In the genomic region with DNA sequence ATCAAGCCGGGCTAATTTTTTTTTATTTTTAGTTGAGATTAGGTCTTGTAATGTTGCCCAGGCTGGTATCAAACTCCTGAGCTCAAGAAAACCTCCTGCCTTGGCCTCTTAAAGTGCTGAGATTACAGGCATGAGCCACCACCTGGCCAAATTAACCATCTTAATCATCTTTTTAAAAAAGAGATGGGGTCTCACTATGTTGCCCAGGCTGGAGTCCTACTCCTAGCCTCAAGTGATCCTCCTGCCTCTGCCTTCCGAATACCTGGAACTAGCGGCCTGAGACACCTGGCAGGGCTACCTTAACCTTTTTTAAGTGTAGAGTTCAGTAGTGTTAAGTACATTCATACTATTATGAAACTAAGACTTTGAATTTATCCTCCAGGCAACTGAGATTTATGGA, we compare ENCODE assay signal across 17 cellular contexts. TPM values are rescaled to one million over a fixed set of nuclear protein-coding genes. Genes with fewer than 3 reads are reported as not detected.
DNase-seq lines count a peak whose midpoint lies in the region; ATAC-seq, FAIRE-seq and TF ChIP-seq lines count a peak whose summit lies in the region.
"Had no signal": no experiment of that assay in that cellular context is flagged by ENCODE, and none has a peak within 500 bp of the region (broad histone marks: within the 10 kb centered on the region; RNA-seq: fewer than 3 reads in every experiment).

No MANE protein-coding gene starts in this region.

- H3K4me3 Mint-ChIP-seq in activated CD4-positive, alpha-beta memory T cell treated with anti-CD3 and anti-CD28 coated beads for 36 hours, result no peak overlapping the region
- H3K4me3 Mint-ChIP-seq in memory B cell, result peak overlapping the region; percentile 72

- H3K27me3 ChIP-seq in HepG2 (ENCODE audit: control insufficient read depth in 1 of 2, insufficient read depth in 2 of 2, low read length in 2 of 2) (no peaks in the 10 kb centered on the region; a peak in 1 of 5 replicates), right lobe of liver (no peaks in the 10 kb centered on the region), SK-N-SH (ENCODE audit: insufficient read depth) (no peaks in the 10 kb centered on the region)

- no peak for ATAC-seq in HepG2
- no peak for ATAC-seq in right lobe of liver
- ATAC-seq in memory B cell (ENCODE audit: low read depth), result no peak
- ATAC-seq in HG03571 (IDR thresholded peaks at IDR 0.05; ENCODE audit: unreplicated experiment), result no peak
- no peak for ATAC-seq in HG02884 (IDR thresholded peaks at IDR 0.05; ENCODE audit: unreplicated experiment)
- ATAC-seq: gastroesophageal sphincter, left ventricle myocardium superior had no signal

- CTCF ChIA-PET in HepG2 (lab: Yijun Ruan, JAX; ENCODE audit: low intra/inter-chr PET ratio, low total read pairs) (no interaction called here), SK-N-SH (lab: Yijun Ruan, JAX) (interaction anchor here (1.0 kb wide), 1 partner anchor 20 kb away, joined by 4 read pairs; no protein-coding TSS in a partner anchor)
- CTCF ChIA-PET in activated CD4-positive, alpha-beta memory T cell treated with anti-CD3 and anti-CD28 coated beads for 36 hours (lab: Charles Lee), result interaction anchor here (1.3 to 1.7 kb wide), 3 partner anchors 68 to 136 kb away, joined by 5 to 9 read pairs (median 6); no protein-coding TSS in a partner anchor

- intact Hi-C loops in HepG2 (cut with micrococcal nuclease; ENCODE audit: unreplicated experiment) (no loop called here), right lobe of liver (cut with DNase I) (no loop called here)
- intact Hi-C loops in activated CD4-positive, alpha-beta memory T cell treated with anti-CD3 and anti-CD28 coated beads for 36 hours (cut with micrococcal nuclease), result loop anchor here (2.0 kb wide), 2 partner anchors 127 to 213 kb away; no protein-coding TSS in a partner anchor

- H3K4me2 ChIP-seq in HepG2 (ENCODE audit: low read depth, low read length) (no peak overlapping the region), SK-N-SH (no peak overlapping the region)

- in situ Hi-C loops in HepG2 (cut with HindIII; ENCODE audit: extremely low pct_ligation_motif_present, low pct_unique_long_range_greater_than_20kb), result loop anchor here (5.0 kb wide), 1 partner anchor 80 kb away; the partner anchor contains the start of gene LRBA

- no peak for DNase-seq in HepG2 (ENCODE audit: low spot score)
- DNase-seq in right lobe of liver, result no peak
- no peak for DNase-seq in activated CD4-positive, alpha-beta memory T cell treated with anti-CD3 and anti-CD28 coated beads for 36 hours
- no peak for DNase-seq in memory B cell (ENCODE audit: low spot score in 2 of 2)
- DNase-seq in GF-D8 (lab: John Stamatoyannopoulos, UW), result no peak
- DNase-seq in SK-N-SH, result no peak
- DNase-seq: activated CD4-positive, alpha-beta T cell treated with anti-CD3 and anti-CD28 coated beads for 1 hour; GM23248; left ventricle myocardium superior; NCI-H1436 treated with DMSO at 0.1 percent for 48 hours; NCI-H345; stimulated activated CD4-positive, alpha-beta T cell treated with anti-CD3 and anti-CD28 coated beads, Interleukin-15, amount 100 ng/mL, for 24 hours had no signal

- H3K9ac ChIP-seq in HepG2 (ENCODE audit: insufficient read depth, low read depth, low read length) (no peak overlapping the region), SK-N-SH (no peak overlapping the region)
- H3K9ac ChIP-seq: GM23248 had no signal

- peaks cover 37% of the 10 kb centered on the region for H3K36me3 Mint-ChIP-seq in activated CD4-positive, alpha-beta memory T cell treated with anti-CD3 and anti-CD28 coated beads for 36 hours
- H3K36me3 Mint-ChIP-seq in memory B cell, result peaks cover 16% of the 10 kb centered on the region

- no peak for FAIRE-seq in HepG2 (lab: Jason Lieb, UNC)
- FAIRE-seq: D721Med had no signal

- H3K9me3 Mint-ChIP-seq in activated CD4-positive, alpha-beta memory T cell treated with anti-CD3 and anti-CD28 coated beads for 36 hours, result no peaks in the 10 kb centered on the region
- H3K9me3 Mint-ChIP-seq in memory B cell, result peaks cover 2% of the 10 kb centered on the region
- H3K9me3 Mint-ChIP-seq: brain had no signal

- no peak for TF ChIP-seq RAD21 in HepG2 (CRISPR knock-in tag; IDR thresholded peaks at IDR 0.05)
- TF ChIP-seq RAD21 in SK-N-SH (IDR thresholded peaks at IDR 0.05; ENCODE audit: low read length), result no peak

- H3K27me3 Mint-ChIP-seq in activated CD4-positive, alpha-beta memory T cell treated with anti-CD3 and anti-CD28 coated beads for 36 hours, result no peaks in the 10 kb centered on the region
- peaks cover 2% of the 10 kb centered on the region for H3K27me3 Mint-ChIP-seq in memory B cell

- TF ChIP-seq CTCF in HepG2 (CRISPR knock-in tag; IDR thresholded peaks at IDR 0.05), result no peak
- no peak for TF ChIP-seq CTCF in right lobe of liver (IDR thresholded peaks at IDR 0.05)
- no peak for TF ChIP-seq CTCF in SK-N-SH (IDR thresholded peaks at IDR 0.05)

- TF ChIP-seq POLR2A in HepG2 (IDR thresholded peaks at IDR 0.05; ENCODE audit: insufficient read depth in 1 of 2, low read depth in 2 of 2, low read length in 2 of 2) (no peak), right lobe of liver (IDR thresholded peaks at IDR 0.05) (no peak)

- H3K9me2 ChIP-seq in SK-N-SH, result no peaks in the 10 kb centered on the region

- H3F3A ChIP-seq in SK-N-SH (replicated peaks; ENCODE audit: insufficient read depth), result peaks cover 9% of the 10 kb centered on the region

- H3K27ac Mint-ChIP-seq in activated CD4-positive, alpha-beta memory T cell treated with anti-CD3 and anti-CD28 coated beads for 36 hours, result peak overlapping the region; percentile 100
- peak overlapping the region; percentile 96 for H3K27ac Mint-ChIP-seq in memory B cell
- H3K27ac Mint-ChIP-seq: brain had no signal

- H3K4me3 ChIP-seq in HepG2 (replicated peaks in 1 of 3; ENCODE audit: insufficient read depth in 1 of 3, low read depth in 2 of 3, low read length in 3 of 3) (no peak overlapping the region), right lobe of liver (no peak overlapping the region), SK-N-SH (ENCODE audit: low read depth in 2 of 2, low read length in 1 of 2) (no peak overlapping the region)
- H3K4me3 ChIP-seq: gastroesophageal sphincter, GM23248 had no signal

- H3K36me3 ChIP-seq in HepG2 (replicated peaks in 1 of 2; ENCODE audit: control insufficient read depth in 1 of 2, insufficient read depth in 2 of 2, low read length in 2 of 2) (peaks cover 3 to 15% of the 10 kb centered on the region in 2 experiments; a peak in 4 of 5 replicates), right lobe of liver (peaks cover 3 to 19% (median 10%) of the 10 kb centered on the region in 4 donors), SK-N-SH (replicated peaks in 1 of 2; ENCODE audit: control insufficient read depth in 1 of 2, insufficient read depth in 2 of 2, low read length in 1 of 2) (peaks cover 19 to 23% of the 10 kb centered on the region in 2 experiments)

- no peak overlapping the region for H3K27ac ChIP-seq in HepG2 (ENCODE audit: extremely low read length, insufficient read depth, low read length)
- H3K27ac ChIP-seq in right lobe of liver, result no peak overlapping the region
- no peak overlapping the region for H3K27ac ChIP-seq in SK-N-SH (ENCODE audit: low read depth in 2 of 2, low read length in 1 of 2)
- H3K27ac ChIP-seq: gastroesophageal sphincter, GM23248 had no signal

- H4K20me1 ChIP-seq in HepG2 (ENCODE audit: insufficient read depth, low read length) (peaks cover 30% of the 10 kb centered on the region), SK-N-SH (ENCODE audit: insufficient read depth) (peaks cover 29% of the 10 kb centered on the region)

- H2AFZ ChIP-seq in HepG2 (ENCODE audit: low read length) (no peak overlapping the region), SK-N-SH (ENCODE audit: low read depth) (no peak overlapping the region)

- POLR2A ChIA-PET in HepG2 (lab: Yijun Ruan, JAX), result interaction anchor here (0.6 kb wide), 1 partner anchor 1112 kb away, joined by 5 read pairs; no protein-coding TSS in a partner anchor
- POLR2A ChIA-PET in activated CD4-positive, alpha-beta memory T cell treated with anti-CD3 and anti-CD28 coated beads for 36 hours (lab: Charles Lee), result interaction anchor here (1.0 to 2.0 kb wide), 2 partner anchors 54 to 83 kb away, joined by 4 to 9 read pairs; partner anchors contain the start of gene LRBA
- POLR2A ChIA-PET in SK-N-SH (lab: Yijun Ruan, JAX), result no interaction called here

- no peak for TF ChIP-seq EP300 in HepG2 (IDR thresholded peaks at IDR 0.05; ENCODE audit: low read depth in 2 of 2, low read length in 2 of 2)
- no peak for TF ChIP-seq EP300 in HepG2 (CRISPR knock-in tag; IDR thresholded peaks at IDR 0.05; ENCODE audit: borderline replicate concordance)
- TF ChIP-seq EP300 in SK-N-SH (IDR thresholded peaks at IDR 0.05; ENCODE audit: borderline replicate concordance in 1 of 2, low read depth in 1 of 2, low read length in 1 of 2), result no peak

- peaks cover 57% of the 10 kb centered on the region for H3K4me1 ChIP-seq in HepG2 (ENCODE audit: insufficient read depth, low read length)
- H3K4me1 ChIP-seq in right lobe of liver, result peaks cover 0 to 20% (median 6%) of the 10 kb centered on the region in 4 donors
- H3K4me1 ChIP-seq in SK-N-SH (ENCODE audit: control insufficient read depth in 1 of 2, insufficient read depth in 2 of 2, low read depth in 1 of 2, low read length in 1 of 2), result peaks cover 7 to 10% of the 10 kb centered on the region in 2 experiments; a peak in 2 of 4 replicates

- no peaks in the 10 kb centered on the region for H3K9me3 ChIP-seq in HepG2 (ENCODE audit: low read length)
- H3K9me3 ChIP-seq in right lobe of liver, result no peaks in the 10 kb centered on the region
- no peaks in the 10 kb centered on the region for H3K9me3 ChIP-seq in SK-N-SH
- H3K9me3 ChIP-seq: gastroesophageal sphincter had no signal

- WGBS in HepG2 (ENCODE audit: low lambda C conversion rate), result 79% methylated on average over 3 of the region's 3 CpGs
- 89% methylated on average over 3 of the region's 3 CpGs for WGBS in right lobe of liver (ENCODE audit: insufficient coverage, low coverage, low lambda C conversion rate, missing lambda C conversion rate)
- 100% methylated on average over 3 of the region's 3 CpGs for WGBS in SK-N-SH (ENCODE audit: low lambda C conversion rate)

- H3K4me1 Mint-ChIP-seq in activated CD4-positive, alpha-beta memory T cell treated with anti-CD3 and anti-CD28 coated beads for 36 hours (ENCODE audit: low read depth), result peaks cover 39% of the 10 kb centered on the region
- peaks cover 21% of the 10 kb centered on the region for H3K4me1 Mint-ChIP-seq in memory B cell

- no TSS peak for BruUV-seq in HepG2 (replicated peaks; lab: Mats Ljungman, UMichigan)

- H3K79me2 ChIP-seq in HepG2 (ENCODE audit: insufficient read depth, low read length) (peaks cover 33% of the 10 kb centered on the region), SK-N-SH (ENCODE audit: insufficient read depth) (peaks cover 33% of the 10 kb centered on the region)

RNA-seq across cellular contexts. Expression of gene RPS3A, which starts 1.7 kb away (rescaled TPM):
- 3,626 and 4,934 TPM in 2 replicates for total RNA-seq in HepG2 (2016; rRNA removed; fragmentation: Illumina TruSeq; extraction: Trizol)
- total RNA-seq in HepG2 (2016; cell fraction: cytosol; rRNA removed; fragmentation: Illumina TruSeq; extraction: Trizol; ENCODE audit: low read depth), result 5,278 and 6,431 TPM in 2 replicates
- 3,639 and 4,846 TPM in 2 replicates for total RNA-seq in HepG2 (2016; cell fraction: insoluble cytoplasmic fraction; rRNA removed; fragmentation: Illumina TruSeq; extraction: Trizol)
- total RNA-seq in HepG2 (2016; cell fraction: membrane; rRNA removed; fragmentation: Illumina TruSeq; extraction: Trizol), result 9,738 and 10,914 TPM in 2 replicates
- total RNA-seq in HepG2 (2016; cell fraction: nucleus; rRNA removed; fragmentation: Illumina TruSeq; extraction: Trizol), result 1,195 and 1,244 TPM in 2 replicates
- 2,723 and 3,332 TPM in 2 replicates for polyA plus RNA-seq in HepG2 (2011; rRNA removed)
- polyA plus RNA-seq in HepG2 (2011; cell fraction: cytosol; rRNA removed), result 1,940 and 3,073 TPM in 2 replicates
- polyA plus RNA-seq in HepG2 (2011; cell fraction: nucleus; rRNA removed), result 430 and 645 TPM in 2 replicates
- polyA plus RNA-seq in HepG2 (2012), result 3,103 and 3,233 TPM in 2 replicates
- 4,408 and 4,942 TPM in 2 replicates for polyA plus RNA-seq in HepG2 (2016; cell fraction: cytosol; fragmentation: Illumina TruSeq; extraction: Trizol; ENCODE audit: low read depth)
- polyA plus RNA-seq in HepG2 (2016; cell fraction: insoluble cytoplasmic fraction; fragmentation: Illumina TruSeq; extraction: Trizol; ENCODE audit: low read depth), result 3,704 and 3,862 TPM in 2 replicates
- polyA plus RNA-seq in HepG2 (2016; cell fraction: membrane; fragmentation: Illumina TruSeq; extraction: Trizol; ENCODE audit: low read depth), result 7,339 and 7,526 TPM in 2 replicates
- polyA plus RNA-seq in HepG2 (2016; cell fraction: nucleus; fragmentation: Illumina TruSeq; extraction: Trizol; ENCODE audit: insufficient read depth, low read depth), result 1,657 and 1,684 TPM in 2 replicates
- polyA minus RNA-seq in HepG2 (2011; rRNA and poly(A)+ RNA removed; ENCODE audit: low replicate concordance), result 178 and 224 TPM in 2 replicates
- polyA minus RNA-seq in HepG2 (2011; cell fraction: cytosol; rRNA and poly(A)+ RNA removed), result 648 and 755 TPM in 2 replicates
- polyA minus RNA-seq in HepG2 (2011; cell fraction: nucleus; rRNA and poly(A)+ RNA removed), result 219 and 322 TPM in 2 replicates
- total RNA-seq in right lobe of liver, result 100 to 1,000 TPM; 420 to 946 (median 518) TPM
- total RNA-seq in activated CD4-positive, alpha-beta memory T cell treated with anti-CD3 and anti-CD28 coated beads for 36 hours, result 1,000 to 10,000 TPM; 3,192 to 3,296 TPM
- polyA plus RNA-seq in SK-N-SH (2012; rRNA removed), result 2,161 and 2,650 TPM in 2 replicates
- polyA plus RNA-seq in SK-N-SH (2012; cell fraction: cytosol; rRNA removed), result 3,674 and 5,275 TPM in 2 replicates
- 478 and 580 TPM in 2 replicates for polyA plus RNA-seq in SK-N-SH (2012; cell fraction: nucleus; rRNA removed)
